1 cellular context compared by ENCODE assay signal in the genomic region with DNA sequence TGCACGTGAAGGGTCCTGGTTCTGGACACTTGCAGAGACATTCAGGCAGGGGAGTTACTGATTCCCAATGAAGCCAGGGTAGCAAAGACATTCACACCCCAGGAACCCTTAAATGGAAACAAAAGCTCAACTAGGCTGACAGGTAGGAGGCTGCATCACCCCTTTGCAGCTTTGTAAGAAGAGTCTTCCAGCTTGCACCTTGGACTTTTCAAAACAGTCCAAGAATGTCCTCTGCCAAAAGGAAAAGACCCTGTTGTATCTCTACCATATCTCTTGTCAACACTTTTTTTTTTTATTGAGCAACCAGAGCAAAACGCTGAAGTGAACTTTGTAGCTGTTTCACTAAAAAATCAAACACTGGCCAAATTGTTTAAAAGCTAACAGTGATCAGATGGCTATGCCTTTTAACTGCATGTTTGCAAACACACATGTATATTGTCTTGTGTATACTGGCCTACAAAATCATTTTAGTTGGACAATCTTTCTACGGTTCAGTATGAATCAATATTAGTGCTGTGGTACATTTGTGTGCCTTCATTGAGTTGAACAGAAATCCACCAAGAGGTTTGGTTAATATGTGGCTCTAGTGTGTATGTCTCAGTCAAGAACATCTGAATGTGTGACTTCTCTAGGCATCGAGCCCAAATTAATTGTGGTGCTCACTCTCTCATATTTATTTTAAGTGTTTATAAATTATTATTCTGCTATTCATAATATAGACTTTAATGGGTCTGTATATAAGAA.
TF ChIP-seq lines count a peak whose summit lies in the region.

No MANE protein-coding gene starts in this region.

TF ChIP-seq in HepG2, 621 proteins besides CTCF, POLR2A, EP300 and RAD21 (continued from another document):
- TF ChIP-seq, protein P1, sequence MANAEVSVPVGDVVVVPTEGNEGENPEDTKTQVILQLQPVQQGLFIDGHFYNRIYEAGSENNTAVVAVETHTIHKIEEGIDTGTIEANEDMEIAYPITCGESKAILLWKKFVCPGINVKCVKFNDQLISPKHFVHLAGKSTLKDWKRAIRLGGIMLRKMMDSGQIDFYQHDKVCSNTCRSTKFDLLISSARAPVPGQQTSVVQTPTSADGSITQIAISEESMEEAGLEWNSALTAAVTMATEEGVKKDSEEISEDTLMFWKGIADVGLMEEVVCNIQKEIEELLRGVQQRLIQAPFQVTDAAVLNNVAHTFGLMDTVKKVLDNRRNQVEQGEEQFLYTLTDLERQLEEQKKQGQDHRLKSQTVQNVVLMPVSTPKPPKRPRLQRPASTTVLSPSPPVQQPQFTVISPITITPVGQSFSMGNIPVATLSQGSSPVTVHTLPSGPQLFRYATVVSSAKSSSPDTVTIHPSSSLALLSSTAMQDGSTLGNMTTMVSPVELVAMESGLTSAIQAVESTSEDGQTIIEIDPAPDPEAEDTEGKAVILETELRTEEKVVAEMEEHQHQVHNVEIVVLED (CRISPR knock-in tag; IDR thresholded peaks at IDR 0.05; ENCODE audit: borderline replicate concordance): no peak; the same call in 1 of the 2 replicates
- TF ChIP-seq NR2F6 (IDR thresholded peaks at IDR 0.05) (peak; percentile 67), NR2F6 (CRISPR knock-in tag; IDR thresholded peaks at IDR 0.05) (peak; percentile 68), ZNF713 (CRISPR knock-in tag; IDR thresholded peaks at IDR 0.05) (no peak), NCOR1 (IDR thresholded peaks at IDR 0.05; ENCODE audit: borderline replicate concordance, low read length) (peak; percentile 95), SMARCC2 (IDR thresholded peaks at IDR 0.05) (no peak), ZFAT (CRISPR knock-in tag; conservative IDR thresholded peaks at IDR 0.05) (no peak)
- TF ChIP-seq, protein P2, sequence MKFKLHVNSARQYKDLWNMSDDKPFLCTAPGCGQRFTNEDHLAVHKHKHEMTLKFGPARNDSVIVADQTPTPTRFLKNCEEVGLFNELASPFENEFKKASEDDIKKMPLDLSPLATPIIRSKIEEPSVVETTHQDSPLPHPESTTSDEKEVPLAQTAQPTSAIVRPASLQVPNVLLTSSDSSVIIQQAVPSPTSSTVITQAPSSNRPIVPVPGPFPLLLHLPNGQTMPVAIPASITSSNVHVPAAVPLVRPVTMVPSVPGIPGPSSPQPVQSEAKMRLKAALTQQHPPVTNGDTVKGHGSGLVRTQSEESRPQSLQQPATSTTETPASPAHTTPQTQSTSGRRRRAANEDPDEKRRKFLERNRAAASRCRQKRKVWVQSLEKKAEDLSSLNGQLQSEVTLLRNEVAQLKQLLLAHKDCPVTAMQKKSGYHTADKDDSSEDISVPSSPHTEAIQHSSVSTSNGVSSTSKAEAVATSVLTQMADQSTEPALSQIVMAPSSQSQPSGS (CRISPR knock-in tag; IDR thresholded peaks at IDR 0.05): peak; percentile 79
- TF ChIP-seq, protein P3, sequence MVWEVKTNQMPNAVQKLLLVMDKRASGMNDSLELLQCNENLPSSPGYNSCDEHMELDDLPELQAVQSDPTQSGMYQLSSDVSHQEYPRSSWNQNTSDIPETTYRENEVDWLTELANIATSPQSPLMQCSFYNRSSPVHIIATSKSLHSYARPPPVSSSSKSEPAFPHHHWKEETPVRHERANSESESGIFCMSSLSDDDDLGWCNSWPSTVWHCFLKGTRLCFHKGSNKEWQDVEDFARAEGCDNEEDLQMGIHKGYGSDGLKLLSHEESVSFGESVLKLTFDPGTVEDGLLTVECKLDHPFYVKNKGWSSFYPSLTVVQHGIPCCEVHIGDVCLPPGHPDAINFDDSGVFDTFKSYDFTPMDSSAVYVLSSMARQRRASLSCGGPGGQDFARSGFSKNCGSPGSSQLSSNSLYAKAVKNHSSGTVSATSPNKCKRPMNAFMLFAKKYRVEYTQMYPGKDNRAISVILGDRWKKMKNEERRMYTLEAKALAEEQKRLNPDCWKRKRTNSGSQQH (CRISPR knock-in tag; IDR thresholded peaks at IDR 0.05; ENCODE audit: low read depth): no peak
